Comparison of ENCODE assay signal across 1 cellular context in the genomic region with DNA sequence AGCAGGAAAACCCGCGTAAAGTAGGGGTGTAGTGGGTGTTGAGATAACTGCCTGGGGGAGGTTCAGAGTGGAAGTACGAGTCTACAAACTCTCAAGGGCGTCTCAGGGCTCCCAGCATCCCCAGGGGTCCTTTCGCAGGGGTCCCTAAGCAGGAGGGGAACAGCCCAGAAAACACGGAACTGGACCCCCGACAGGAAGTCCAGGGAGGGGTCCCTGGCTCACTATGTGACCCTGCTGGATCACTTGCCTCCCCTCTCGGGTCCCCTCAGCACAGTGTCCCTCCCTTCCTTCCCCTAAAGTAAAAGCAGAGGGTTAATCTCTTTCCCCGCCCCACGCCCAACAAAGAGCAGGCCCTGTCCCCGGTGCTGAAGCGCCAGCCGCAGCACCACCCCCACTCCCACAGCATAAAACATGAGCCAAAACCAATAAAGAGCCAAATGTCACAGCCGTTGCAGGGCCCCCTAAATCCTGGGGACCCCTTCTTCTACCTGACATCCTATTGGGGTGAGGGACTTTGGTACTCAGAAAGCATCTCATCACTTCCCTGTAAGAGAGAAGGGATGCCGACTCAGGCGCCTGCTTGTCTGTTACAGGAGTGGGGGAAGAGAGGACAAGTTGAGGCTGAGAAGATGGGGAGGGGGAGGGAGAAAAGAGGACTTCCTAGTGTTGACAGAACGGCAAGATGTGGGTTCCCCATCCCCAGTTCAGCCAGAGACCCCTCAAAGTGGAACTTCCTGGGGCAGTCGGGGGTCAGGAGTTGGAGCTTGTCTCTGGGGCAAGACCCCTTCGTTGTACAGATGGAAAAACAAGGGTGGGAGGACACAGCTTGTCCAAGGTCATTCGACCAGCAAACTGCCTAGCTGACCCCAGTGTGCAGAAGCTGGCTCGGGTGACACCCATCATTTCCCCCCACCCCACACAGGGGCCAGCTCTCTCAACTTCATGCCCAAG.
A peak's percentile ranks its signal among the peaks of the same experiment; 100 is the strongest.
TF ChIP-seq lines count a peak whose summit lies in the region.

No MANE protein-coding gene starts in this region.

TF ChIP-seq in HepG2, 621 proteins besides CTCF, POLR2A, EP300 and RAD21:
- no peak for TF ChIP-seq SUZ12 (IDR thresholded peaks at IDR 0.05; ENCODE audit: low read depth, low read length)
- TF ChIP-seq ZNF781 (CRISPR knock-in tag; IDR thresholded peaks at IDR 0.05; ENCODE audit: borderline replicate concordance, not compliant biosample characterization): no peak
- TF ChIP-seq THAP11 (CRISPR knock-in tag; IDR thresholded peaks at IDR 0.05): no peak
- TF ChIP-seq MIER2 (CRISPR knock-in tag; IDR thresholded peaks at IDR 0.05): peak; percentile 93
- no peak for TF ChIP-seq HOMEZ (CRISPR knock-in tag; IDR thresholded peaks at IDR 0.05; ENCODE audit: low read depth)
- no peak for TF ChIP-seq KMT2A (CRISPR knock-in tag; IDR thresholded peaks at IDR 0.05)
- TF ChIP-seq ZNF232 (CRISPR knock-in tag; IDR thresholded peaks at IDR 0.05; ENCODE audit: borderline replicate concordance): no peak
- no peak for TF ChIP-seq ISX (CRISPR knock-in tag; conservative IDR thresholded peaks at IDR 0.05)
- TF ChIP-seq ETV5 (CRISPR knock-in tag; IDR thresholded peaks at IDR 0.05; ENCODE audit: borderline replicate concordance): no peak
- TF ChIP-seq ZNF577 (CRISPR knock-in tag; IDR thresholded peaks at IDR 0.05; ENCODE audit: borderline replicate concordance, low read depth): no peak
- TF ChIP-seq, protein P1, sequence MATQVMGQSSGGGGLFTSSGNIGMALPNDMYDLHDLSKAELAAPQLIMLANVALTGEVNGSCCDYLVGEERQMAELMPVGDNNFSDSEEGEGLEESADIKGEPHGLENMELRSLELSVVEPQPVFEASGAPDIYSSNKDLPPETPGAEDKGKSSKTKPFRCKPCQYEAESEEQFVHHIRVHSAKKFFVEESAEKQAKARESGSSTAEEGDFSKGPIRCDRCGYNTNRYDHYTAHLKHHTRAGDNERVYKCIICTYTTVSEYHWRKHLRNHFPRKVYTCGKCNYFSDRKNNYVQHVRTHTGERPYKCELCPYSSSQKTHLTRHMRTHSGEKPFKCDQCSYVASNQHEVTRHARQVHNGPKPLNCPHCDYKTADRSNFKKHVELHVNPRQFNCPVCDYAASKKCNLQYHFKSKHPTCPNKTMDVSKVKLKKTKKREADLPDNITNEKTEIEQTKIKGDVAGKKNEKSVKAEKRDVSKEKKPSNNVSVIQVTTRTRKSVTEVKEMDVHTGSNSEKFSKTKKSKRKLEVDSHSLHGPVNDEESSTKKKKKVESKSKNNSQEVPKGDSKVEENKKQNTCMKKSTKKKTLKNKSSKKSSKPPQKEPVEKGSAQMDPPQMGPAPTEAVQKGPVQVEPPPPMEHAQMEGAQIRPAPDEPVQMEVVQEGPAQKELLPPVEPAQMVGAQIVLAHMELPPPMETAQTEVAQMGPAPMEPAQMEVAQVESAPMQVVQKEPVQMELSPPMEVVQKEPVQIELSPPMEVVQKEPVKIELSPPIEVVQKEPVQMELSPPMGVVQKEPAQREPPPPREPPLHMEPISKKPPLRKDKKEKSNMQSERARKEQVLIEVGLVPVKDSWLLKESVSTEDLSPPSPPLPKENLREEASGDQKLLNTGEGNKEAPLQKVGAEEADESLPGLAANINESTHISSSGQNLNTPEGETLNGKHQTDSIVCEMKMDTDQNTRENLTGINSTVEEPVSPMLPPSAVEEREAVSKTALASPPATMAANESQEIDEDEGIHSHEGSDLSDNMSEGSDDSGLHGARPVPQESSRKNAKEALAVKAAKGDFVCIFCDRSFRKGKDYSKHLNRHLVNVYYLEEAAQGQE (IDR thresholded peaks at IDR 0.05; ENCODE audit: borderline replicate concordance in 1 of 2, low read depth in 1 of 2, low read length in 2 of 2): peak; percentile 66 to 94
- TF ChIP-seq ZNF576 (CRISPR knock-in tag; IDR thresholded peaks at IDR 0.05): no peak
- TF ChIP-seq ZNF589 (CRISPR knock-in tag; conservative IDR thresholded peaks at IDR 0.05): no peak
- no peak for TF ChIP-seq ZFP82 (CRISPR knock-in tag; IDR thresholded peaks at IDR 0.05; ENCODE audit: borderline replicate concordance)
- TF ChIP-seq ZNF550 (CRISPR knock-in tag; IDR thresholded peaks at IDR 0.05; ENCODE audit: borderline replicate concordance): no peak
- TF ChIP-seq MTF2 (CRISPR knock-in tag; IDR thresholded peaks at IDR 0.05; ENCODE audit: borderline replicate concordance): no peak
- no peak for TF ChIP-seq ATF5 (CRISPR knock-in tag; IDR thresholded peaks at IDR 0.05; ENCODE audit: low read depth)
- TF ChIP-seq ZNF354B (CRISPR knock-in tag; IDR thresholded peaks at IDR 0.05): no peak
- peak; percentile 43; the same call in 1 of the 2 replicates for TF ChIP-seq SALL1 (CRISPR knock-in tag; IDR thresholded peaks at IDR 0.05)
- no peak for TF ChIP-seq MLLT10 (CRISPR knock-in tag; IDR thresholded peaks at IDR 0.05)
- no peak for TF ChIP-seq AGO1 (IDR thresholded peaks at IDR 0.05; ENCODE audit: low read depth, low read length, poor library complexity, severe bottlenecking)
- TF ChIP-seq GMEB1 (CRISPR knock-in tag; IDR thresholded peaks at IDR 0.05; ENCODE audit: borderline replicate concordance): no peak
- TF ChIP-seq PLSCR1 (CRISPR knock-in tag; IDR thresholded peaks at IDR 0.05; ENCODE audit: borderline replicate concordance): no peak
- TF ChIP-seq ASH2L (IDR thresholded peaks at IDR 0.05; ENCODE audit: insufficient read length, low read depth, low read length): no peak
- no peak for TF ChIP-seq ZBTB3 (CRISPR knock-in tag; IDR thresholded peaks at IDR 0.05; ENCODE audit: borderline replicate concordance, low read depth)
- TF ChIP-seq YY1 (IDR thresholded peaks at IDR 0.05; ENCODE audit: insufficient read depth, insufficient replicate concordance, low read depth, low read length): no peak
- TF ChIP-seq ZMYM4 (CRISPR knock-in tag; IDR thresholded peaks at IDR 0.05): no peak
- TF ChIP-seq GTF3A (CRISPR knock-in tag; conservative IDR thresholded peaks at IDR 0.05): no peak
- TF ChIP-seq ZNF652 (CRISPR knock-in tag; IDR thresholded peaks at IDR 0.05; ENCODE audit: borderline replicate concordance, low read depth): peak; percentile 58
- no peak for TF ChIP-seq RAD51 (IDR thresholded peaks at IDR 0.05; ENCODE audit: borderline replicate concordance)
- TF ChIP-seq TMF1 (CRISPR knock-in tag; IDR thresholded peaks at IDR 0.05; ENCODE audit: low read depth): no peak
- TF ChIP-seq SAP130 (CRISPR knock-in tag; IDR thresholded peaks at IDR 0.05; ENCODE audit: low read depth): peak; percentile 19; the same call in 1 of the 2 replicates
- no peak for TF ChIP-seq TEF (CRISPR knock-in tag; IDR thresholded peaks at IDR 0.05)
- no peak for TF ChIP-seq THYN1 (CRISPR knock-in tag; IDR thresholded peaks at IDR 0.05; ENCODE audit: borderline replicate concordance, low read depth)
- no peak for TF ChIP-seq ZNF263 (CRISPR knock-in tag; IDR thresholded peaks at IDR 0.05)
- 0 out of 2 replicates have a peak, but pooled peaks have one; percentile 33 for TF ChIP-seq ZNF281 (CRISPR knock-in tag; IDR thresholded peaks at IDR 0.05; ENCODE audit: borderline replicate concordance)
- TF ChIP-seq FOXK2 (IDR thresholded peaks at IDR 0.05): no peak
- no peak for TF ChIP-seq REXO4 (CRISPR knock-in tag; IDR thresholded peaks at IDR 0.05; ENCODE audit: borderline replicate concordance)
- TF ChIP-seq EHMT2 (IDR thresholded peaks at IDR 0.05; ENCODE audit: borderline replicate concordance, low read depth, low read length): 0 out of 2 replicates have a peak, but pooled peaks have one; percentile 65
- no peak for TF ChIP-seq ZNF138 (CRISPR knock-in tag; IDR thresholded peaks at IDR 0.05; ENCODE audit: low read depth)
- no peak for TF ChIP-seq NFYB (CRISPR knock-in tag; IDR thresholded peaks at IDR 0.05)
- no peak for TF ChIP-seq ELF4 (CRISPR knock-in tag; IDR thresholded peaks at IDR 0.05; ENCODE audit: borderline replicate concordance)
- TF ChIP-seq, protein P2, sequence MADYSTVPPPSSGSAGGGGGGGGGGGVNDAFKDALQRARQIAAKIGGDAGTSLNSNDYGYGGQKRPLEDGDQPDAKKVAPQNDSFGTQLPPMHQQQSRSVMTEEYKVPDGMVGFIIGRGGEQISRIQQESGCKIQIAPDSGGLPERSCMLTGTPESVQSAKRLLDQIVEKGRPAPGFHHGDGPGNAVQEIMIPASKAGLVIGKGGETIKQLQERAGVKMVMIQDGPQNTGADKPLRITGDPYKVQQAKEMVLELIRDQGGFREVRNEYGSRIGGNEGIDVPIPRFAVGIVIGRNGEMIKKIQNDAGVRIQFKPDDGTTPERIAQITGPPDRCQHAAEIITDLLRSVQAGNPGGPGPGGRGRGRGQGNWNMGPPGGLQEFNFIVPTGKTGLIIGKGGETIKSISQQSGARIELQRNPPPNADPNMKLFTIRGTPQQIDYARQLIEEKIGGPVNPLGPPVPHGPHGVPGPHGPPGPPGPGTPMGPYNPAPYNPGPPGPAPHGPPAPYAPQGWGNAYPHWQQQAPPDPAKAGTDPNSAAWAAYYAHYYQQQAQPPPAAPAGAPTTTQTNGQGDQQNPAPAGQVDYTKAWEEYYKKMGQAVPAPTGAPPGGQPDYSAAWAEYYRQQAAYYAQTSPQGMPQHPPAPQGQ (CRISPR knock-in tag; IDR thresholded peaks at IDR 0.05; ENCODE audit: borderline replicate concordance): no peak
- no peak for TF ChIP-seq EED (CRISPR knock-in tag; IDR thresholded peaks at IDR 0.05)
- no peak for TF ChIP-seq FOXO4 (CRISPR knock-in tag; conservative IDR thresholded peaks at IDR 0.05)
